ENCODE assay signal across 8 cellular contexts in the genomic region with DNA sequence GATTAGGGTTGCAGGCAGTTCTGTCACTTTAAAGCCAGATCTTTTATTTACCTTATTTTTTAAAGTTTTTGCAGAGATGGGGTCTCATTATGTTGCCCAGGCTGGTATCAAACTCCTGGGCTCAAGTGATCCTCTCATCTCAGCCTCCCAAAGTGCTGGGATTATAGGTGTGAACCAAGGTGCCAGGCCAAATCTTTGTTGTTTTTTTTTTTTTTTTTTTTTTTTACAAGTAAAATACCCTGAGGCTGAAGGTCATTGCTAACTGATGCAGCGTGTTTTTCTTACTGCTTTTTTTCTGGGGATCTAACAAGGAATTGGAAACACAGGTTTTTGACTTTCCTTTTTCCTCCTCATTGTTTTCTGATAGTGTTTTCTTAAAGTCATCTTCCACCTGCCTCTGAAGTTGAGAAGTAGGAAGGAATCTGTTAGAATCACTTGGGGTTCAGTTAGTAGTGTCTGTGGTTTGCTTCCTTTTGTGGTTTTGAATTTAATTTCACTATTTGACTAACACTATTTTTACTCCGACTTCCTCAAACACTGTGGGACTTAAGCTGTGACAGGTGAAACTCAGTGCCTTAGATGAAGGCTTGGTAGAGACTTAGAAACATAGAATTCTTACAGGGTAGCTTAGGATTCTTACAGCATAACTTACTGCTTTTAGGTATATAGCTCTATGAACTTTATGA. TPM values are rescaled to one million over a fixed set of nuclear protein-coding genes. Genes with fewer than 3 reads are reported as not detected.
DNase-seq lines count a peak whose midpoint lies in the region; ATAC-seq, FAIRE-seq and TF ChIP-seq lines count a peak whose summit lies in the region.

No MANE protein-coding gene starts in this region.

- H3K4me1 ChIP-seq in astrocyte (ENCODE audit: insufficient read depth, low read length) = no peaks in the 10 kb centered on the region
- peaks cover 26% of the 10 kb centered on the region for H3K4me1 ChIP-seq in upper lobe of right lung

- peaks cover 45% of the 10 kb centered on the region for H3K4me1 Mint-ChIP-seq in astrocyte (ENCODE audit: low read depth, unreplicated experiment)

- no peak overlapping the region; the same call in 1 of the 2 replicates for H3K4me3 ChIP-seq in GM06990 (replicated peaks; ENCODE audit: low read depth, low read length)
- no peak overlapping the region for H3K4me3 ChIP-seq in astrocyte (ENCODE audit: insufficient read depth, low read depth, low read length)
- no peak overlapping the region for H3K4me3 ChIP-seq in upper lobe of right lung

- H3K27me3 Mint-ChIP-seq in astrocyte (ENCODE audit: low read depth, unreplicated experiment) = no peaks in the 10 kb centered on the region

- no peaks in the 10 kb centered on the region for H3K9me3 ChIP-seq in astrocyte (ENCODE audit: insufficient read depth, low read depth, low read length)
- H3K9me3 ChIP-seq in upper lobe of right lung = no peaks in the 10 kb centered on the region

- H3K36me3 ChIP-seq in GM06990 (ENCODE audit: control insufficient read depth, insufficient read depth, low read length) = peaks cover 2% of the 10 kb centered on the region
- H3K36me3 ChIP-seq in astrocyte (ENCODE audit: insufficient read depth, low read length) = peaks cover 22% of the 10 kb centered on the region
- peaks cover 31% of the 10 kb centered on the region for H3K36me3 ChIP-seq in upper lobe of right lung

- DNase-seq in GM06990 (ENCODE audit: extremely low read depth, insufficient read length) (peak; percentile 67), astrocyte (ENCODE audit: low read depth) (no peak), upper lobe of right lung (no peak), NCI-H2029 (lab: John Stamatoyannopoulos, UW) (no peak), hippocampal formation (lab: John Stamatoyannopoulos, UW) (no peak), NCI-H2029 treated with DMSO at 0.1 percent for 48 hours (lab: John Stamatoyannopoulos, UW) (no peak)

- intact Hi-C loops in upper lobe of right lung (cut with DNase I) = no loop called here

- H3K79me2 ChIP-seq in astrocyte (ENCODE audit: insufficient read depth, low read length) = peaks cover 100% of the 10 kb centered on the region

- H3K4me2 ChIP-seq in astrocyte (ENCODE audit: low read length) = no peak overlapping the region

- peak overlapping the region; percentile 10 for H3K4me3 Mint-ChIP-seq in astrocyte (ENCODE audit: unreplicated experiment)

- no peak overlapping the region for H3K27ac ChIP-seq in astrocyte (ENCODE audit: low read depth, low read length)
- no peak overlapping the region for H3K27ac ChIP-seq in upper lobe of right lung

- TF ChIP-seq CTCF in GM06990 (IDR thresholded peaks at IDR 0.05; ENCODE audit: insufficient read depth, low read length, poor library complexity, severe bottlenecking) (no peak), astrocyte (IDR thresholded peaks at IDR 0.05; ENCODE audit: insufficient read depth, low read depth, low read length) (no peak), upper lobe of right lung (IDR thresholded peaks at IDR 0.05) (no peak)

- H3K36me3 Mint-ChIP-seq in astrocyte (ENCODE audit: low read depth, unreplicated experiment) = peaks cover 13% of the 10 kb centered on the region

- no peak overlapping the region for H3K9ac ChIP-seq in astrocyte (ENCODE audit: low read length)

- no peaks in the 10 kb centered on the region for H3K9me3 Mint-ChIP-seq in astrocyte (ENCODE audit: unreplicated experiment)

- no peak for FAIRE-seq in astrocyte (lab: Jason Lieb, UNC)

- H3K27ac Mint-ChIP-seq in astrocyte (ENCODE audit: unreplicated experiment) = no peak overlapping the region

- H4K20me1 ChIP-seq in astrocyte (ENCODE audit: insufficient read depth, low read length) = peaks cover 96% of the 10 kb centered on the region

- H2AFZ ChIP-seq in astrocyte (ENCODE audit: low read depth, low read length) = no peak overlapping the region

- H3K27me3 ChIP-seq in GM06990 (replicated peaks; ENCODE audit: control insufficient read depth, insufficient read depth, low read length) = no peaks in the 10 kb centered on the region
- no peaks in the 10 kb centered on the region for H3K27me3 ChIP-seq in astrocyte (ENCODE audit: insufficient read depth, low read length)
- H3K27me3 ChIP-seq in upper lobe of right lung = no peaks in the 10 kb centered on the region

- ATAC-seq in GM21423 (IDR thresholded peaks at IDR 0.05; ENCODE audit: unreplicated experiment) (peak; percentile 80), HG03575 (IDR thresholded peaks at IDR 0.05; ENCODE audit: extremely low read depth, insufficient number of reproducible peaks, low FRiP score, unreplicated experiment) (peak; percentile 41), upper lobe of right lung (peak; percentile 62)

RNA-seq across cellular contexts. Expression of a gene that starts 22.2 kb away (rescaled TPM):
- 381 and 391 TPM in 2 replicates for total RNA-seq in astrocyte
- total RNA-seq in upper lobe of right lung = 210 TPM
